Comparison of ENCODE assay signal across 9 cellular contexts in the genomic region with DNA sequence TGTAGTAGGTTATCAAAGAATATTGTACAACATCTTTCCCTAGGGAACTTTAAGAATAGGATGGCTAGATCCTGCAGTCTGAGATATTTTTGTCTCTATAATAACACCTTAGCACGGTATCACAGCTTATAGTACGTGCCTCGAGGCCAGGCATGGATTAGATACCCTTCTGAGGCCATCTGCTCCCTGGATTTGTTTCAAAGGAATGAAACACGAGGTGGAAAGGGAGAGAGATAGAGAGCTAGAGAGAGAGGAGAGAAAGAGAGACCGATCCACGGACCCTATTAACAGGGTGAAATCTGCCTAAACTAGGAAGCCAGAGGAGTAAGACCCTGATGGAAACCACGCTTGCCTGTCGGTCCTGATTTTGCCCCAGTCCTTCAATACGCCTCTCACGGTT.
DNase-seq lines count a peak whose midpoint lies in the region; ATAC-seq and TF ChIP-seq lines count a peak whose summit lies in the region.
"Had no signal": no experiment of that assay in that cellular context is flagged by ENCODE, and none has a peak within 500 bp of the region (broad histone marks: within the 10 kb centered on the region; RNA-seq: fewer than 3 reads in every experiment).

No MANE protein-coding gene starts in this region.

- H3K4me1 Mint-ChIP-seq in brain = peaks cover 31% of the 10 kb centered on the region

- no peak for TF ChIP-seq EP300 in neural cell (conservative IDR thresholded peaks at IDR 0.05; ENCODE audit: poor library complexity, severe bottlenecking)

- H3K4me1 ChIP-seq in Loucy (ENCODE audit: insufficient read depth, low read length, poor library complexity, severe bottlenecking) = peaks cover 69% of the 10 kb centered on the region

- peak; percentile 42 for DNase-seq in DMS 273 treated with DMSO at 0.1 percent for 48 hours (lab: John Stamatoyannopoulos, UW)
- DNase-seq in NCI-H446 (lab: John Stamatoyannopoulos, UW) = no peak
- no peak for DNase-seq in stimulated activated CD4-positive, alpha-beta T cell treated with anti-CD3 and anti-CD28 coated beads, Interleukin-2, amount 100 ng/mL, for 24 hours
- DNase-seq in epidermal melanocyte (ENCODE audit: insufficient read length, low spot score) = no peak
- DNase-seq: NCI-H510A treated with DMSO at 0.1 percent for 48 hours had no signal

- H3K9me2 ChIP-seq in Loucy (replicated peaks; ENCODE audit: low read depth, low read length) = no peaks in the 10 kb centered on the region
- no peaks in the 10 kb centered on the region for H3K9me2 ChIP-seq in neural cell (ENCODE audit: insufficient read depth, low read length)

- TF ChIP-seq RAD21 in neural cell (conservative IDR thresholded peaks at IDR 0.05) = no peak

- ATAC-seq in HG03521 (IDR thresholded peaks at IDR 0.05; ENCODE audit: unreplicated experiment) = no peak

- H3K4me3 Mint-ChIP-seq in brain = peak overlapping the region; percentile 70 to 84 (median 78)

- H3K79me2 ChIP-seq in Loucy (ENCODE audit: insufficient read depth, low read length) (peaks cover 22% of the 10 kb centered on the region; the same call in 1 of the 2 replicates), neural cell (replicated peaks; ENCODE audit: insufficient read depth, low read length) (no peaks in the 10 kb centered on the region)

- H4K20me1 ChIP-seq in Loucy (ENCODE audit: insufficient read depth, low read length, poor library complexity, severe bottlenecking) (no peaks in the 10 kb centered on the region), neural cell (ENCODE audit: insufficient read depth) (no peaks in the 10 kb centered on the region)

- H3K27me3 ChIP-seq in Loucy (ENCODE audit: insufficient read depth, low read length, poor library complexity, severe bottlenecking) = no peaks in the 10 kb centered on the region
- no peaks in the 10 kb centered on the region for H3K27me3 ChIP-seq in neural cell (ENCODE audit: insufficient read depth, low read depth, low read length)

- H3K9me3 Mint-ChIP-seq in brain = peaks cover 0 to 2% (median 0%) of the 10 kb centered on the region in 5 experiments

- H3K4me3 ChIP-seq in Loucy (ENCODE audit: low read length, poor library complexity, severe bottlenecking) (no peak overlapping the region), neural cell (ENCODE audit: low read length) (peak overlapping the region; percentile 82)

- peak overlapping the region; percentile 65 for H3K9ac ChIP-seq in Loucy (ENCODE audit: low read depth, low read length, poor library complexity, severe bottlenecking)
- peak overlapping the region; percentile 74 for H3K9ac ChIP-seq in neural cell (ENCODE audit: low read length)

- H3K27me3 Mint-ChIP-seq in brain = peaks cover 14% of the 10 kb centered on the region

- H3K4me2 ChIP-seq in Loucy (ENCODE audit: low read depth, low read length, poor library complexity, severe bottlenecking) (no peak overlapping the region), neural cell (ENCODE audit: low read length) (no peak overlapping the region)

- H3K36me3 Mint-ChIP-seq in brain = no peaks in the 10 kb centered on the region

- H3K27ac Mint-ChIP-seq in brain = peak overlapping the region; percentile 41 to 88 (median 73)

- no peaks in the 10 kb centered on the region for H3K36me3 ChIP-seq in Loucy (ENCODE audit: insufficient read depth, low read length)
- H3K36me3 ChIP-seq in neural cell (ENCODE audit: insufficient read depth, low read length) = no peaks in the 10 kb centered on the region

- TF ChIP-seq CTCF in Loucy (conservative IDR thresholded peaks at IDR 0.05; ENCODE audit: low read length) = no peak
- TF ChIP-seq CTCF in brain (conservative IDR thresholded peaks at IDR 0.05) = no peak
- no peak for TF ChIP-seq CTCF in neural cell (IDR thresholded peaks at IDR 0.05; ENCODE audit: poor library complexity, severe bottlenecking)

- H3F3A ChIP-seq in Loucy (ENCODE audit: low read depth) (no peaks in the 10 kb centered on the region), neural cell (ENCODE audit: insufficient read depth, low read length, poor library complexity, severe bottlenecking) (no peaks in the 10 kb centered on the region)

- H3K27ac ChIP-seq in neural cell (ENCODE audit: low read length) = no peak overlapping the region

- no peak overlapping the region for H2AFZ ChIP-seq in Loucy (ENCODE audit: low read length)
- no peak overlapping the region for H2AFZ ChIP-seq in neural cell (ENCODE audit: low read depth, low read length)

- H3K9me3 ChIP-seq in Loucy (ENCODE audit: insufficient read depth, low read depth, low read length) (no peaks in the 10 kb centered on the region), neural cell (ENCODE audit: low read length) (no peaks in the 10 kb centered on the region)

TF ChIP-seq in neural cell, 6 proteins besides CTCF, POLR2A, EP300 and RAD21:
- TF ChIP-seq MXI1 (conservative IDR thresholded peaks at IDR 0.05; ENCODE audit: poor library complexity, severe bottlenecking) = no peak
- TF ChIP-seq, protein P1, sequence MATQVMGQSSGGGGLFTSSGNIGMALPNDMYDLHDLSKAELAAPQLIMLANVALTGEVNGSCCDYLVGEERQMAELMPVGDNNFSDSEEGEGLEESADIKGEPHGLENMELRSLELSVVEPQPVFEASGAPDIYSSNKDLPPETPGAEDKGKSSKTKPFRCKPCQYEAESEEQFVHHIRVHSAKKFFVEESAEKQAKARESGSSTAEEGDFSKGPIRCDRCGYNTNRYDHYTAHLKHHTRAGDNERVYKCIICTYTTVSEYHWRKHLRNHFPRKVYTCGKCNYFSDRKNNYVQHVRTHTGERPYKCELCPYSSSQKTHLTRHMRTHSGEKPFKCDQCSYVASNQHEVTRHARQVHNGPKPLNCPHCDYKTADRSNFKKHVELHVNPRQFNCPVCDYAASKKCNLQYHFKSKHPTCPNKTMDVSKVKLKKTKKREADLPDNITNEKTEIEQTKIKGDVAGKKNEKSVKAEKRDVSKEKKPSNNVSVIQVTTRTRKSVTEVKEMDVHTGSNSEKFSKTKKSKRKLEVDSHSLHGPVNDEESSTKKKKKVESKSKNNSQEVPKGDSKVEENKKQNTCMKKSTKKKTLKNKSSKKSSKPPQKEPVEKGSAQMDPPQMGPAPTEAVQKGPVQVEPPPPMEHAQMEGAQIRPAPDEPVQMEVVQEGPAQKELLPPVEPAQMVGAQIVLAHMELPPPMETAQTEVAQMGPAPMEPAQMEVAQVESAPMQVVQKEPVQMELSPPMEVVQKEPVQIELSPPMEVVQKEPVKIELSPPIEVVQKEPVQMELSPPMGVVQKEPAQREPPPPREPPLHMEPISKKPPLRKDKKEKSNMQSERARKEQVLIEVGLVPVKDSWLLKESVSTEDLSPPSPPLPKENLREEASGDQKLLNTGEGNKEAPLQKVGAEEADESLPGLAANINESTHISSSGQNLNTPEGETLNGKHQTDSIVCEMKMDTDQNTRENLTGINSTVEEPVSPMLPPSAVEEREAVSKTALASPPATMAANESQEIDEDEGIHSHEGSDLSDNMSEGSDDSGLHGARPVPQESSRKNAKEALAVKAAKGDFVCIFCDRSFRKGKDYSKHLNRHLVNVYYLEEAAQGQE (IDR thresholded peaks at IDR 0.05; ENCODE audit: borderline replicate concordance) = no peak
- TF ChIP-seq SMC3 (conservative IDR thresholded peaks at IDR 0.05; ENCODE audit: poor library complexity) = no peak
- TF ChIP-seq POLR2AphosphoS5 (IDR thresholded peaks at IDR 0.05) = no peak
- no peak for TF ChIP-seq TAF1 (IDR thresholded peaks at IDR 0.05; ENCODE audit: low read depth)
